ENCODE assay signal across 8 cellular contexts in the genomic region with DNA sequence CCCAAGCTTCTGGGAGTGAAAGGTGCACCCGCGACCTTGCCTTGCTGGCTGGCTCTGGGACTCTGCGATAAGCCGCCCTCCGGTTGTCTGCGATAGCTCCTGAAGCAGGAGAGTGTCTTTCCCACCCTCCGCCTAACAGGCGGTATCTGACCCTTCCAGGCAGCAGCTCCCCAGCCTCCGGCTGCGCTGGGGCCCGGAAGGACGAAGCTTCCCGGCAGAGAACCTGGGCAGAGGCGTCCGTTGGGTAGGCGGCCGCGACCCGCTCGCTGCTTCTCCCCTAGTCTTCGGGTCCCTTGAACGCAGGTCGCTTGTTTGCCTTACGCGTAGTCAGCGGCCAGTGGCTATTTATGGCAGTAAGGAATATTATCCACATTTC. TPM values are rescaled to one million over a fixed set of nuclear protein-coding genes. Genes with fewer than 3 reads are reported as not detected.
DNase-seq lines count a peak whose midpoint lies in the region; ATAC-seq and TF ChIP-seq lines count a peak whose summit lies in the region.

No MANE protein-coding gene starts in this region.

- DNase-seq in DMS53 treated with DMSO at 0.1 percent for 48 hours (lab: John Stamatoyannopoulos, UW; ENCODE audit: unreplicated experiment) (peak; percentile 38), WTC11 (ENCODE audit: low spot score) (peak; percentile 64), foreskin keratinocyte (no peak), cerebellar nuclear complex (lab: John Stamatoyannopoulos, UW) (no peak)
- DNase-seq in activated CD8-positive, alpha-beta memory T cell treated with anti-CD3 and anti-CD28 coated beads, Interleukin-2, amount 50 U/mL, for 4 hours, result no peak

- H3K36me3 ChIP-seq in parathyroid adenoma (ENCODE audit: control insufficient read depth, insufficient read depth, low read length), result no peaks in the 10 kb centered on the region

- H3K4me1 Mint-ChIP-seq in WTC11, result peaks cover 13% of the 10 kb centered on the region

- CTCF ChIA-PET in WTC11 (lab: Charles Lee), result interaction anchor here (0.5 to 2.7 kb wide), 4 partner anchors 32 to 1168 kb away, joined by 3 to 9 read pairs (median 4); no protein-coding TSS in a partner anchor

- TF ChIP-seq CTCF in WTC11 (IDR thresholded peaks at IDR 0.05) (no peak), foreskin keratinocyte (conservative IDR thresholded peaks at IDR 0.05) (no peak), parathyroid adenoma (IDR thresholded peaks at IDR 0.05) (no peak)

- peaks cover 3% of the 10 kb centered on the region for H3K79me2 ChIP-seq in parathyroid adenoma

- H3K4me3 ChIP-seq in parathyroid adenoma (ENCODE audit: low read depth, low read length), result peak overlapping the region; percentile 89

- POLR2A ChIA-PET in WTC11 (lab: Charles Lee), result interaction anchor here (1.3 to 2.3 kb wide), 2 partner anchors 37 to 188 kb away, joined by 3 to 11 read pairs; partner anchors contain the start of gene IRS1

- H2AFZ ChIP-seq in parathyroid adenoma, result peak overlapping the region; percentile 94

- H3K36me3 Mint-ChIP-seq in WTC11, result peaks cover 3% of the 10 kb centered on the region

- no peaks in the 10 kb centered on the region for H3K9me3 Mint-ChIP-seq in WTC11

- H3K4me3 Mint-ChIP-seq in WTC11, result peak overlapping the region; percentile 76

- H3K9me3 ChIP-seq in parathyroid adenoma (ENCODE audit: control insufficient read depth, low read length), result no peaks in the 10 kb centered on the region

- H3K27me3 ChIP-seq in foreskin keratinocyte (no peaks in the 10 kb centered on the region), parathyroid adenoma (ENCODE audit: control insufficient read depth, insufficient read depth, low read length) (no peaks in the 10 kb centered on the region)

- ATAC-seq in GM21360 (IDR thresholded peaks at IDR 0.05; ENCODE audit: unreplicated experiment) (peak; percentile 17), HG03558 (IDR thresholded peaks at IDR 0.05; ENCODE audit: extremely low read depth, unreplicated experiment) (peak; percentile 2), WTC11 (peak; percentile 57), foreskin keratinocyte (peak; percentile 20)

- H3K9ac ChIP-seq in parathyroid adenoma, result peak overlapping the region; percentile 9

- H3K27ac ChIP-seq in foreskin keratinocyte (peak overlapping the region; percentile 92), parathyroid adenoma (peak overlapping the region; percentile 95)

- H3K27me3 Mint-ChIP-seq in WTC11 (ENCODE audit: low read depth), result peaks cover 11% of the 10 kb centered on the region

- H3K4me1 ChIP-seq in foreskin keratinocyte (peaks cover 12% of the 10 kb centered on the region), parathyroid adenoma (peaks cover 8% of the 10 kb centered on the region)

- peak overlapping the region; percentile 91 for H3K4me2 ChIP-seq in parathyroid adenoma (ENCODE audit: low read length)

- H3K27ac Mint-ChIP-seq in WTC11, result 0 out of 2 replicates have a peak overlapping the region, but pooled peaks have one; percentile 76

TF ChIP-seq in WTC11, 78 proteins besides CTCF, POLR2A, EP300 and RAD21:
- TF ChIP-seq FOXK1 (CRISPR knock-in tag; IDR thresholded peaks at IDR 0.05), result no peak
- TF ChIP-seq MLX (CRISPR knock-in tag; IDR thresholded peaks at IDR 0.05), result no peak
- no peak for TF ChIP-seq OVOL2 (CRISPR knock-in tag; IDR thresholded peaks at IDR 0.05; ENCODE audit: borderline replicate concordance)
- no peak for TF ChIP-seq TP53 (CRISPR knock-in tag; IDR thresholded peaks at IDR 0.05)
- TF ChIP-seq IRF1 (CRISPR knock-in tag; IDR thresholded peaks at IDR 0.05), result no peak
- TF ChIP-seq ATF6 (CRISPR knock-in tag; IDR thresholded peaks at IDR 0.05), result no peak
- no peak for TF ChIP-seq JUN (CRISPR knock-in tag; IDR thresholded peaks at IDR 0.05)
- no peak for TF ChIP-seq RORB (CRISPR knock-in tag; IDR thresholded peaks at IDR 0.05)
- TF ChIP-seq, protein P1, sequence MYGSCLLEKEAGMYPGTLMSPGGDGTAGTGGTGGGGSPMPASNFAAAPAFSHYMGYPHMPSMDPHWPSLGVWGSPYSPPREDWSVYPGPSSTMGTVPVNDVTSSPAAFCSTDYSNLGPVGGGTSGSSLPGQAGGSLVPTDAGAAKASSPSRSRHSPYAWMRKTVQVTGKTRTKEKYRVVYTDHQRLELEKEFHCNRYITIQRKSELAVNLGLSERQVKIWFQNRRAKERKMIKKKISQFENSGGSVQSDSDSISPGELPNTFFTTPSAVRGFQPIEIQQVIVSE (CRISPR knock-in tag; IDR thresholded peaks at IDR 0.05; ENCODE audit: borderline replicate concordance), result no peak

RNA-seq across cellular contexts. Expression of gene RHBDD1, which starts 0.4 kb away (rescaled TPM):
- total RNA-seq in WTC11 (2021) (20.5 to 26.8 TPM (median 25.7 TPM) in 3 replicates), foreskin keratinocyte (23.4 and 32.8 TPM in 2 replicates)
- 6.3 and 6.6 TPM in 2 replicates for polyA plus RNA-seq in foreskin keratinocyte

RNA-seq across cellular contexts. Expression of gene IRS1, which starts 35.8 kb away (rescaled TPM):
- total RNA-seq in WTC11 (2021) (18.2 to 22.9 TPM (median 18.6 TPM) in 3 replicates), foreskin keratinocyte (23.9 and 31.9 TPM in 2 replicates)
- polyA plus RNA-seq in foreskin keratinocyte, result 5.7 and 10.1 TPM in 2 replicates

Comparison
In these comparisons a context has a peak if more than half of its experiments do, and no peak if none do; other contexts are left out.
1. DNase-seq: peak in DMS53 treated with DMSO at 0.1 percent for 48 hours (single experiment) and WTC11 (single experiment); none in foreskin keratinocyte (0 of 2), activated CD8-positive, alpha-beta memory T cell treated with anti-CD3 and anti-CD28 coated beads, Interleukin-2, amount 50 U/mL, for 4 hours (single experiment) and cerebellar nuclear complex (0 of 2).
2. ATAC-seq: peak in every context shown above with its lines; median percentile 57 in WTC11; 20 in foreskin keratinocyte; 17 in GM21360; 2 in HG03558.